Comparison of ENCODE assay signal across 12 cellular contexts in genomic region chr12:78392918-78393317, GRCh38.
A peak's percentile ranks its signal among the peaks of the same experiment; 100 is the strongest.
DNase-seq lines count a peak whose midpoint lies in the region; ATAC-seq and TF ChIP-seq lines count a peak whose summit lies in the region.
"Had no signal": no experiment of that assay in that cellular context is flagged by ENCODE, and none has a peak within 500 bp of the region (broad histone marks: within the 10 kb centered on the region; RNA-seq: fewer than 3 reads in every experiment).

No MANE protein-coding gene starts in this region.

- TF ChIP-seq CTCF in AG04450 (IDR thresholded peaks at IDR 0.05; ENCODE audit: low read depth, low read length), result peak; percentile 44
- peak; percentile 27 for TF ChIP-seq CTCF in RWPE2 (IDR thresholded peaks at IDR 0.05; ENCODE audit: poor library complexity, severe bottlenecking)

- DNase-seq in AG04450 (ENCODE audit: low read depth, low spot score) (no peak), HT1080 (ENCODE audit: low read depth) (peak; percentile 34), RWPE2 (ENCODE audit: low spot score) (no peak), glomerular visceral epithelial cell (ENCODE audit: extremely low spot score) (peak; percentile 48), activated gamma-delta T cell (lab: John Stamatoyannopoulos, UW) (no peak)
- DNase-seq: activated naive CD4-positive, alpha-beta T cell treated with anti-CD3 and anti-CD28 coated beads, Interleukin-2, amount 10 ng/mL, durations not matched to agents 7 days and 5 days; small intestine had no signal

- H3K9me3 ChIP-seq in AG04450 (ENCODE audit: control insufficient read depth, insufficient read depth, low read length), result no peaks in the 10 kb centered on the region
- no peaks in the 10 kb centered on the region for H3K9me3 ChIP-seq in RWPE2 (ENCODE audit: severe bottlenecking)
- H3K9me3 ChIP-seq: tibial nerve had no signal

- no peak overlapping the region for H3K27ac ChIP-seq in AG04450 (ENCODE audit: low read depth, low read length)
- no peak overlapping the region for H3K27ac ChIP-seq in RWPE2 (ENCODE audit: poor library complexity, severe bottlenecking)
- H3K27ac ChIP-seq: HL-60, tibial nerve had no signal

- no peak overlapping the region for H3K4me3 ChIP-seq in AG04450 (ENCODE audit: low read depth, low read length)
- no peak overlapping the region for H3K4me3 ChIP-seq in RWPE2 (ENCODE audit: severe bottlenecking)
- H3K4me3 ChIP-seq: tibial nerve had no signal

- no peaks in the 10 kb centered on the region for H3K4me1 ChIP-seq in RWPE2 (ENCODE audit: insufficient read depth, poor library complexity, severe bottlenecking)

- CTCF ChIA-PET in AG04450 (lab: Charles Lee), result interaction anchor here (0.6 to 3.1 kb wide), 13 partner anchors 9 to 782 kb away, joined by 3 to 22 read pairs (median 4); partner anchors contain the start of gene SYT1

- POLR2A ChIA-PET in AG04450 (lab: Yijun Ruan, JAX), result no interaction called here

- ATAC-seq in RWPE2 (ENCODE audit: low read depth) (no peak), HG03378 (IDR thresholded peaks at IDR 0.05; ENCODE audit: unreplicated experiment) (no peak), HG03095 (IDR thresholded peaks at IDR 0.05; ENCODE audit: unreplicated experiment) (no peak), HG02571 (IDR thresholded peaks at IDR 0.05; ENCODE audit: unreplicated experiment) (no peak)

- H3K27me3 ChIP-seq in AG04450 (ENCODE audit: control insufficient read depth, insufficient read depth, low read length), result no peaks in the 10 kb centered on the region
- H3K27me3 ChIP-seq in RWPE2 (ENCODE audit: insufficient read depth, poor library complexity, severe bottlenecking), result no peaks in the 10 kb centered on the region
- H3K27me3 ChIP-seq: tibial nerve had no signal

- no peaks in the 10 kb centered on the region for H3K36me3 ChIP-seq in RWPE2 (ENCODE audit: low read depth)
- H3K36me3 ChIP-seq: tibial nerve had no signal

Comparison
In these comparisons a context has a peak if more than half of its experiments do, and no peak if none do; other contexts are left out.
1. DNase-seq: peak in HT1080 (single experiment) and glomerular visceral epithelial cell (single experiment); none in AG04450 (single experiment), RWPE2 (single experiment) and activated gamma-delta T cell (single experiment).